In genomic region chr10:80536361-80536835, GRCh38 we compare ENCODE assay signal across 9 cellular contexts. TPM values are rescaled to one million over a fixed set of nuclear protein-coding genes. Genes with fewer than 3 reads are reported as not detected.
A peak's percentile ranks its signal among the peaks of the same experiment; 100 is the strongest.
DNase-seq lines count a peak whose midpoint lies in the region; ATAC-seq, FAIRE-seq and TF ChIP-seq lines count a peak whose summit lies in the region.
"Had no signal": no experiment of that assay in that cellular context is flagged by ENCODE, and none has a peak within 500 bp of the region (broad histone marks: within the 10 kb centered on the region; RNA-seq: fewer than 3 reads in every experiment).

No MANE protein-coding gene starts in this region.

- H3K4me2 ChIP-seq in astrocyte (ENCODE audit: low read length), result peak overlapping the region; percentile 54
- no peak overlapping the region for H3K4me2 ChIP-seq in H9 (ENCODE audit: insufficient read depth, insufficient read length, low read length)

- H3K4me3 Mint-ChIP-seq in activated T-cell treated with anti-CD3 and anti-CD28 coated beads, Interleukin-2, amount 50 U/mL, for 24 hours, result peak overlapping the region; percentile 85
- no peak overlapping the region for H3K4me3 Mint-ChIP-seq in astrocyte (ENCODE audit: unreplicated experiment)
- H3K4me3 Mint-ChIP-seq in H9, result peak overlapping the region in 1 of 2 experiments; percentile 65; a peak in 2 of 5 replicates

- peak overlapping the region; percentile 98 for H3K27ac Mint-ChIP-seq in activated T-cell treated with anti-CD3 and anti-CD28 coated beads, Interleukin-2, amount 50 U/mL, for 24 hours
- H3K27ac Mint-ChIP-seq in astrocyte (ENCODE audit: unreplicated experiment) (no peak overlapping the region), H9 (no peak overlapping the region)

- H3K4me3 ChIP-seq in astrocyte (ENCODE audit: insufficient read depth, low read depth, low read length) (no peak overlapping the region), lower leg skin (ENCODE audit: low read depth, poor library complexity, severe bottlenecking) (peak overlapping the region; percentile 22), thoracic aorta (peak overlapping the region; percentile 68), ovary (no peak overlapping the region)

- H4K20me1 ChIP-seq in astrocyte (ENCODE audit: insufficient read depth, low read length), result no peaks in the 10 kb centered on the region
- peaks cover 2% of the 10 kb centered on the region for H4K20me1 ChIP-seq in H9 (ENCODE audit: control insufficient read depth, insufficient read depth, insufficient read length)

- peaks cover 39% of the 10 kb centered on the region for H3K4me1 Mint-ChIP-seq in activated T-cell treated with anti-CD3 and anti-CD28 coated beads, Interleukin-2, amount 50 U/mL, for 24 hours (ENCODE audit: low read depth)
- H3K4me1 Mint-ChIP-seq in astrocyte (ENCODE audit: low read depth, unreplicated experiment) (peaks cover 4% of the 10 kb centered on the region), H9 (peaks cover 0 to 4% of the 10 kb centered on the region in 2 experiments; a peak in 1 of 4 replicates)

- DNase-seq in activated T-cell treated with anti-CD3 and anti-CD28 coated beads, Interleukin-2, amount 50 U/mL, for 24 hours, result no peak
- DNase-seq in activated T-cell treated with anti-CD3 and anti-CD28 coated beads for 4 hours (no peak), astrocyte (ENCODE audit: low read depth) (no peak), lower leg skin (ENCODE audit: low spot score in 2 of 2) (peak; percentile 13 to 81), thoracic aorta (ENCODE audit: low spot score) (no peak), H9 (no peak), NCI-H524 treated with DMSO at 0.1 percent for 48 hours (lab: John Stamatoyannopoulos, UW) (no peak), ovary (no peak)

- H4K5ac ChIP-seq in H9 (ENCODE audit: insufficient read length, low read depth, low read length), result no peak overlapping the region

- TF ChIP-seq CTCF in astrocyte (IDR thresholded peaks at IDR 0.05; ENCODE audit: insufficient read depth, low read depth, low read length) (no peak), lower leg skin (IDR thresholded peaks at IDR 0.05) (no peak), thoracic aorta (IDR thresholded peaks at IDR 0.05) (no peak), H9 (conservative IDR thresholded peaks at IDR 0.05) (no peak), ovary (IDR thresholded peaks at IDR 0.05) (no peak)

- no peaks in the 10 kb centered on the region for H3K9me3 Mint-ChIP-seq in activated T-cell treated with anti-CD3 and anti-CD28 coated beads, Interleukin-2, amount 50 U/mL, for 24 hours
- H3K9me3 Mint-ChIP-seq in astrocyte (ENCODE audit: unreplicated experiment), result peaks cover 4% of the 10 kb centered on the region
- peaks cover 9 to 19% of the 10 kb centered on the region in 2 experiments; a peak in 4 of 5 replicates for H3K9me3 Mint-ChIP-seq in H9

- no peaks in the 10 kb centered on the region for H3K9me3 ChIP-seq in astrocyte (ENCODE audit: insufficient read depth, low read depth, low read length)
- no peaks in the 10 kb centered on the region for H3K9me3 ChIP-seq in thoracic aorta
- no peaks in the 10 kb centered on the region for H3K9me3 ChIP-seq in H9 (ENCODE audit: control insufficient read depth, low read depth, low read length)
- no peaks in the 10 kb centered on the region for H3K9me3 ChIP-seq in ovary

- no peak overlapping the region for H4K91ac ChIP-seq in H9 (ENCODE audit: insufficient read length, low read depth, low read length)

- H3K4ac ChIP-seq in H9 (ENCODE audit: low read depth, low read length), result no peak overlapping the region

- no peak for TF ChIP-seq EP300 in ovary (IDR thresholded peaks at IDR 0.05)

- no peak overlapping the region for H3K9ac ChIP-seq in astrocyte (ENCODE audit: low read length)
- H3K9ac ChIP-seq in H9 (ENCODE audit: extremely low read depth, insufficient read length, low read length), result no peak overlapping the region

- H2BK15ac ChIP-seq in H9 (ENCODE audit: low read depth, low read length), result no peak overlapping the region

- no peak overlapping the region for H2BK120ac ChIP-seq in H9 (ENCODE audit: low read depth, low read length, poor library complexity, severe bottlenecking)

- WGBS in lower leg skin, 2 donors, result 87% methylated on average over 16 to 17 of the region's 17 CpGs
- no CpG with 5 or more reads among the region's 17 CpGs for WGBS in H9 (ENCODE audit: extremely low coverage, insufficient read length, low lambda C conversion rate)
- WGBS in ovary, 3 donors, result 75 to 84% (median 76%) methylated on average over 17 of the region's 17 CpGs

- no peak overlapping the region for H2AK5ac ChIP-seq in H9 (ENCODE audit: insufficient read length, low read length)

- H2BK20ac ChIP-seq in H9 (ENCODE audit: low read depth, low read length, poor library complexity, severe bottlenecking), result no peak overlapping the region

- H2BK5ac ChIP-seq in H9 (ENCODE audit: insufficient read length, low read length), result no peak overlapping the region

- H3K4me1 ChIP-seq in astrocyte (ENCODE audit: insufficient read depth, low read length) (no peaks in the 10 kb centered on the region), thoracic aorta (ENCODE audit: control insufficient read depth in 1 of 2, low read depth in 2 of 2) (no peaks in the 10 kb centered on the region), H9 (ENCODE audit: insufficient read depth, low read length) (no peaks in the 10 kb centered on the region), ovary (ENCODE audit: insufficient read depth) (no peaks in the 10 kb centered on the region)

- H2BK12ac ChIP-seq in H9 (ENCODE audit: insufficient read length, low read depth, low read length), result no peak overlapping the region

- H3K56ac ChIP-seq in H9 (ENCODE audit: insufficient read length, low read depth, low read length), result no peak overlapping the region

- ATAC-seq in thoracic aorta (ENCODE audit: insufficient number of reproducible peaks, low FRiP score, low read depth), result no peak

- no peak overlapping the region for H3K23ac ChIP-seq in H9 (ENCODE audit: insufficient read length, low read depth, low read length)

- H3K79me2 ChIP-seq in astrocyte (ENCODE audit: insufficient read depth, low read length) (no peaks in the 10 kb centered on the region), H9 (ENCODE audit: insufficient read depth, low read length) (no peaks in the 10 kb centered on the region)

- H3K27me3 ChIP-seq in astrocyte (ENCODE audit: insufficient read depth, low read length), result no peaks in the 10 kb centered on the region
- H3K27me3 ChIP-seq in thoracic aorta (replicated peaks; ENCODE audit: insufficient read depth), result no peaks in the 10 kb centered on the region
- H3K27me3 ChIP-seq in H9 (ENCODE audit: insufficient read depth, low read length), result no peaks in the 10 kb centered on the region
- H3K27me3 ChIP-seq in ovary, result no peaks in the 10 kb centered on the region

- no peaks in the 10 kb centered on the region for H3K27me3 Mint-ChIP-seq in activated T-cell treated with anti-CD3 and anti-CD28 coated beads, Interleukin-2, amount 50 U/mL, for 24 hours
- H3K27me3 Mint-ChIP-seq in astrocyte (ENCODE audit: low read depth, unreplicated experiment) (peaks cover 9% of the 10 kb centered on the region), H9 (ENCODE audit: low read depth) (peaks cover 12% of the 10 kb centered on the region)

- no peak for FAIRE-seq in astrocyte (lab: Jason Lieb, UNC)

- no peak overlapping the region for H4K8ac ChIP-seq in H9 (replicated peaks; ENCODE audit: insufficient read length, low read depth, low read length)

- H3K79me1 ChIP-seq in H9 (ENCODE audit: insufficient read depth, low read depth, low read length, poor library complexity, severe bottlenecking), result no peaks in the 10 kb centered on the region

- no peak overlapping the region for H3T11ph ChIP-seq in H9 (ENCODE audit: low read length)

- H3K27ac ChIP-seq in astrocyte (ENCODE audit: low read depth, low read length) (no peak overlapping the region), thoracic aorta (peak overlapping the region in 1 of 2 donors; percentile 30), H9 (ENCODE audit: insufficient read length, low read depth, low read length) (no peak overlapping the region), ovary (no peak overlapping the region)

- H3K36me3 ChIP-seq in astrocyte (ENCODE audit: insufficient read depth, low read length) (no peaks in the 10 kb centered on the region), thoracic aorta (no peaks in the 10 kb centered on the region), ovary (no peaks in the 10 kb centered on the region)

- TF ChIP-seq POLR2A in lower leg skin (IDR thresholded peaks at IDR 0.05) (no peak), ovary (IDR thresholded peaks at IDR 0.05) (no peak)

- H3K36me3 Mint-ChIP-seq in activated T-cell treated with anti-CD3 and anti-CD28 coated beads, Interleukin-2, amount 50 U/mL, for 24 hours (ENCODE audit: low read depth), result peaks cover 20% of the 10 kb centered on the region
- H3K36me3 Mint-ChIP-seq in astrocyte (ENCODE audit: low read depth, unreplicated experiment), result peaks cover 5% of the 10 kb centered on the region
- peaks cover 5 to 12% (median 9%) of the 10 kb centered on the region in 3 experiments; a peak in 5 of 7 replicates for H3K36me3 Mint-ChIP-seq in H9 (ENCODE audit: insufficient read depth in 1 of 3, low read depth in 3 of 3)

- H3K23me2 ChIP-seq in H9 (ENCODE audit: insufficient read length, low read depth, low read length, poor library complexity, severe bottlenecking), result no peaks in the 10 kb centered on the region

- H3K14ac ChIP-seq in H9 (ENCODE audit: insufficient read depth, low read length), result no peak overlapping the region

- H2AFZ ChIP-seq in astrocyte (ENCODE audit: low read depth, low read length) (no peak overlapping the region), H9 (ENCODE audit: low read length) (no peak overlapping the region)

- H3K18ac ChIP-seq in H9 (ENCODE audit: insufficient read length, low read depth, low read length), result no peak overlapping the region

- intact Hi-C loops in lower leg skin (cut with DNase I; ENCODE audit: low total_unique reads) (no loop called here), ovary (cut with DNase I) (no loop called here)

RNA-seq across cellular contexts. Expression of gene SH2D4B, which starts 1.3 kb away (rescaled TPM):
- total RNA-seq in astrocyte (0.07 TPM in 1 of 2 replicates, not detected in the other), lower leg skin (under 1 TPM in 1 of 4 donors, not detected in 3; 0.13 TPM), thoracic aorta (under 1 TPM in 1 of 2 donors, not detected in 1; 0.92 TPM), H9 (2021) (0.07 TPM in 1 of 2 replicates, not detected in the other), ovary (under 1 TPM in 3 of 7 donors, not detected in 4; 0.05 to 0.53 (median 0.10) TPM)
- under 1 TPM in 1 of 2 donors, not detected in 1; 0.10 TPM for polyA plus RNA-seq in ovary
- polyA plus RNA-seq: BJ had no signal

Comparison
In these comparisons a context has a peak if more than half of its experiments do, and no peak if none do; other contexts are left out.
1. DNase-seq: peak in lower leg skin (2 of 2); none in activated T-cell treated with anti-CD3 and anti-CD28 coated beads, Interleukin-2, amount 50 U/mL, for 24 hours (single experiment), activated T-cell treated with anti-CD3 and anti-CD28 coated beads for 4 hours (single experiment), astrocyte (single experiment), thoracic aorta (single experiment), H9 (single experiment), NCI-H524 treated with DMSO at 0.1 percent for 48 hours (single experiment) and ovary (0 of 5).
2. H3K4me3 ChIP-seq: peak in lower leg skin (single experiment) and thoracic aorta (single experiment); none in astrocyte (single experiment) and ovary (single experiment).